Comparison of ENCODE assay signal across 8 cellular contexts in genomic region chr17:7842950-7843535, GRCh38. TPM values are rescaled to one million over a fixed set of nuclear protein-coding genes. Genes with fewer than 3 reads are reported as not detected.
DNase-seq lines count a peak whose midpoint lies in the region; TF ChIP-seq lines count a peak whose summit lies in the region.

No MANE protein-coding gene starts in this region.

- no peaks in the 10 kb centered on the region for H3K79me2 ChIP-seq in KMS-11 (ENCODE audit: insufficient read depth, low read depth)

- H3K36me3 ChIP-seq in KMS-11 (ENCODE audit: insufficient read depth) (no peaks in the 10 kb centered on the region), mucosa of rectum (ENCODE audit: control insufficient read depth in 2 of 2, insufficient read depth in 2 of 2, low read length in 2 of 2) (peaks cover 18 to 20% of the 10 kb centered on the region in 2 donors), thyroid gland (peaks cover 26 to 27% of the 10 kb centered on the region in 2 donors)

- H3K9me3 ChIP-seq in mucosa of rectum (ENCODE audit: control insufficient read depth in 2 of 2, low read length in 2 of 2) (no peaks in the 10 kb centered on the region), thyroid gland (no peaks in the 10 kb centered on the region)

- no peak overlapping the region for H3K4me3 ChIP-seq in KMS-11 (IDR thresholded peaks at IDR 0.05; ENCODE audit: insufficient read depth, low read depth, low read length)
- H3K4me3 ChIP-seq in epithelial cell of proximal tubule (ENCODE audit: low read depth, low read length), result peak overlapping the region; percentile 70
- peak overlapping the region; percentile 84 to 95 for H3K4me3 ChIP-seq in mucosa of rectum (ENCODE audit: low read length in 2 of 2)
- H3K4me3 ChIP-seq in thyroid gland (replicated peaks in 1 of 3), result peak overlapping the region; percentile 63 to 77 (median 67)

- H3K4me1 ChIP-seq in KMS-11 (ENCODE audit: low read depth, poor library complexity, severe bottlenecking) (peaks cover 4% of the 10 kb centered on the region), mucosa of rectum (ENCODE audit: control insufficient read depth in 2 of 2, insufficient read depth in 2 of 2, low read length in 2 of 2) (peaks cover 47 to 55% of the 10 kb centered on the region in 2 donors), thyroid gland (peaks cover 22 to 31% of the 10 kb centered on the region in 2 donors)

- H3K27me3 ChIP-seq in KMS-11 (ENCODE audit: insufficient read depth, low read depth) (no peaks in the 10 kb centered on the region), mucosa of rectum (ENCODE audit: control insufficient read depth in 2 of 2, insufficient read depth in 2 of 2, low read length in 2 of 2) (no peaks in the 10 kb centered on the region), thyroid gland (no peaks in the 10 kb centered on the region)

- no peaks in the 10 kb centered on the region for H4K20me1 ChIP-seq in KMS-11 (ENCODE audit: insufficient read depth)

- 0 to 1% methylated on average over 16 to 17 of the region's 27 CpGs for WGBS in thyroid gland, 2 donors

- no peak for TF ChIP-seq CTCF in KMS-11 (conservative IDR thresholded peaks at IDR 0.05; ENCODE audit: low read depth, low read length)
- TF ChIP-seq CTCF in epithelial cell of proximal tubule (conservative IDR thresholded peaks at IDR 0.05; ENCODE audit: low read depth, low read length), result no peak
- TF ChIP-seq CTCF in thyroid gland (IDR thresholded peaks at IDR 0.05), result no peak

- H3K4me2 ChIP-seq in KMS-11, result peak overlapping the region; percentile 6; the same call in 1 of the 2 replicates

- TF ChIP-seq POLR2A in thyroid gland (IDR thresholded peaks at IDR 0.05), result peak in 1 of 2 donors; percentile 22

- intact Hi-C loops in thyroid gland (cut with DNase I), result loop anchor here (10.0 kb wide), 1 partner anchor 302 kb away; no protein-coding TSS in a partner anchor

- H3K27ac ChIP-seq in KMS-11, result peak overlapping the region; percentile 59
- peak overlapping the region; percentile 99 to 100 for H3K27ac ChIP-seq in mucosa of rectum (ENCODE audit: low read depth in 2 of 2, low read length in 2 of 2)
- H3K27ac ChIP-seq in thyroid gland, result peak overlapping the region; percentile 95 to 98 (median 97)

- peak; percentile 83 for DNase-seq in SIG-M5 treated with dmso at 0.1 percent for 504 hours (lab: John Stamatoyannopoulos, UW; ENCODE audit: unreplicated experiment)
- DNase-seq in SIG-M5 (lab: John Stamatoyannopoulos, UW), result no peak
- DNase-seq in activated CD4-positive, alpha-beta T cell treated with anti-CD3 and anti-CD28 coated beads, Interleukin-2, amount 50 U/mL, for 1 hour, result peak; percentile 52
- no peak for DNase-seq in epithelial cell of proximal tubule (ENCODE audit: low read depth)
- DNase-seq in thyroid gland, result peak; percentile 57
- DNase-seq in OCI-M2 (lab: John Stamatoyannopoulos, UW; ENCODE audit: unreplicated experiment), result no peak

- no peak overlapping the region for H2AFZ ChIP-seq in KMS-11 (ENCODE audit: low read depth)

- peak overlapping the region; percentile 51; the same call in 1 of the 2 replicates for H3K9ac ChIP-seq in KMS-11
- H3K9ac ChIP-seq in mucosa of rectum (ENCODE audit: low read depth in 1 of 2, low read length in 2 of 2), result peak overlapping the region; percentile 93 to 98

RNA-seq across cellular contexts. Expression of gene KDM6B, which starts 9.0 kb away (rescaled TPM):
- total RNA-seq in epithelial cell of proximal tubule (1.9 and 2.7 TPM in 2 replicates), thyroid gland (10 to 100 TPM in 2 of 4 donors, 1 to 10 TPM in 2; 4.8 to 14.4 (median 10.4) TPM)

RNA-seq across cellular contexts. Expression of gene TMEM88, which starts 11.8 kb away (rescaled TPM):
- total RNA-seq in epithelial cell of proximal tubule, result 7.3 and 19.8 TPM in 2 replicates
- 10 to 100 TPM; 12.3 to 39.5 (median 18.4) TPM for total RNA-seq in thyroid gland

RNA-seq across cellular contexts. Expression of gene NAA38, which starts 14.3 kb away (rescaled TPM):
- total RNA-seq in epithelial cell of proximal tubule, result 108 and 146 TPM in 2 replicates
- 100 to 1,000 TPM in 2 of 4 donors, 10 to 100 TPM in 2; 24.6 to 180 (median 79.6) TPM for total RNA-seq in thyroid gland

RNA-seq across cellular contexts. Expression of gene CYB5D1, which starts 14.8 kb away (rescaled TPM):
- 5.1 and 5.9 TPM in 2 replicates for total RNA-seq in epithelial cell of proximal tubule
- total RNA-seq in thyroid gland, result 10 to 100 TPM; 14.9 to 29.5 (median 23.5) TPM

RNA-seq across cellular contexts. Expression of gene CHD3, which starts 45.5 kb away (rescaled TPM):
- total RNA-seq in epithelial cell of proximal tubule (30.3 and 40.7 TPM in 2 replicates), thyroid gland (100 to 1,000 TPM in 1 of 4 donors, 10 to 100 TPM in 3; 78.9 to 117 (median 91.4) TPM)

Comparison
In these comparisons a context has a peak if more than half of its experiments do, and no peak if none do; other contexts are left out.
1. DNase-seq: peak in SIG-M5 treated with dmso at 0.1 percent for 504 hours (single experiment), activated CD4-positive, alpha-beta T cell treated with anti-CD3 and anti-CD28 coated beads, Interleukin-2, amount 50 U/mL, for 1 hour (single experiment) and thyroid gland (2 of 2); none in SIG-M5 (single experiment), epithelial cell of proximal tubule (single experiment) and OCI-M2 (single experiment).
2. Peak in every context shown above with its lines, with median percentiles within 50 percentile points of each other: H3K27ac ChIP-seq.